ENCODE assay signal across 8 cellular contexts in genomic region chr10:47047577-47048532, GRCh38.
DNase-seq lines count a peak whose midpoint lies in the region; ATAC-seq and TF ChIP-seq lines count a peak whose summit lies in the region.

No MANE protein-coding gene starts in this region.

- WGBS in stomach, 5 donors = 37 to 46% (median 42%) methylated on average over 14 to 15 of the region's 15 CpGs

- TF ChIP-seq CTCF in HFFc6 (IDR thresholded peaks at IDR 0.05) (peak; percentile 99), PC-9 (conservative IDR thresholded peaks at IDR 0.05) (peak; percentile 97), neural progenitor cell (IDR thresholded peaks at IDR 0.05) (peak; percentile 88), stomach (IDR thresholded peaks at IDR 0.05) (peak in 5 of 7 experiments; percentile 52 to 85 (median 70))

- no TSS peak for BruUV-seq in PC-9 (replicated peaks; lab: Mats Ljungman, UMichigan)

- H3K4me1 Mint-ChIP-seq in HFFc6 (ENCODE audit: low read depth) = peaks cover 12% of the 10 kb centered on the region
- H3K4me1 Mint-ChIP-seq in neural progenitor cell = peaks cover 9% of the 10 kb centered on the region

- H3F3A ChIP-seq in PC-9 (ENCODE audit: insufficient read depth, low read depth) (no peaks in the 10 kb centered on the region), neural progenitor cell (ENCODE audit: low read depth) (no peaks in the 10 kb centered on the region)

- intact Hi-C loops in PC-9 (cut with micrococcal nuclease; ENCODE audit: unreplicated experiment) = loop anchor here (1.0 to 10.0 kb wide), 2 partner anchors 117 to 264 kb away; no protein-coding TSS in a partner anchor
- intact Hi-C loops in stomach (cut with DNase I; ENCODE audit: low total_unique reads) = no loop called here

- H3K27me3 ChIP-seq in PC-9 (ENCODE audit: insufficient read depth, low read depth) (no peaks in the 10 kb centered on the region), neural progenitor cell (no peaks in the 10 kb centered on the region), stomach (peaks cover 0 to 3% (median 0%) of the 10 kb centered on the region in 3 donors)

- H3K27ac Mint-ChIP-seq in HFFc6 = no peak overlapping the region
- peak overlapping the region; percentile 60 for H3K27ac Mint-ChIP-seq in neural progenitor cell

- H4K20me1 ChIP-seq in PC-9 (ENCODE audit: insufficient read depth) = no peaks in the 10 kb centered on the region
- H4K20me1 ChIP-seq in neural progenitor cell (ENCODE audit: low read depth) = no peaks in the 10 kb centered on the region

- no peak overlapping the region for H2AFZ ChIP-seq in PC-9
- peak overlapping the region; percentile 76 for H2AFZ ChIP-seq in neural progenitor cell (replicated peaks)

- CTCF ChIA-PET in PC-9 (lab: Charles Lee) = interaction anchor here (0.6 to 2.9 kb wide), 12 partner anchors 12 to 292 kb away, joined by 3 to 31 read pairs (median 3); no protein-coding TSS in a partner anchor

- no peaks in the 10 kb centered on the region for H3K79me2 ChIP-seq in PC-9 (ENCODE audit: low read depth)
- no peaks in the 10 kb centered on the region for H3K79me2 ChIP-seq in neural progenitor cell (ENCODE audit: low read depth)

- no peak overlapping the region for H3K4me3 Mint-ChIP-seq in HFFc6
- H3K4me3 Mint-ChIP-seq in neural progenitor cell = peak overlapping the region; percentile 46

- H3K27me3 Mint-ChIP-seq in HFFc6 (ENCODE audit: insufficient read depth) = peaks cover 24% of the 10 kb centered on the region
- peaks cover 19% of the 10 kb centered on the region for H3K27me3 Mint-ChIP-seq in neural progenitor cell (ENCODE audit: insufficient read depth, low read depth)

- no peaks in the 10 kb centered on the region for H3K9me3 ChIP-seq in PC-9 (ENCODE audit: insufficient read depth, low read depth)
- H3K9me3 ChIP-seq in neural progenitor cell (ENCODE audit: low read depth) = no peaks in the 10 kb centered on the region
- H3K9me3 ChIP-seq in stomach = no peaks in the 10 kb centered on the region

- H3K9me3 Mint-ChIP-seq in HFFc6 (no peaks in the 10 kb centered on the region), neural progenitor cell (no peaks in the 10 kb centered on the region)

- no peaks in the 10 kb centered on the region for H3K36me3 Mint-ChIP-seq in HFFc6 (ENCODE audit: low read depth)
- H3K36me3 Mint-ChIP-seq in neural progenitor cell = no peaks in the 10 kb centered on the region

- no peak for TF ChIP-seq EP300 in stomach (IDR thresholded peaks at IDR 0.05)

- no peak overlapping the region for H3K9ac ChIP-seq in neural progenitor cell

- ATAC-seq in HG02588 (IDR thresholded peaks at IDR 0.05; ENCODE audit: unreplicated experiment) = no peak

- H3K27ac ChIP-seq in PC-9 (no peak overlapping the region), neural progenitor cell (no peak overlapping the region), stomach (no peak overlapping the region)

- H3K4me1 ChIP-seq in PC-9 (replicated peaks; ENCODE audit: insufficient read depth) (no peaks in the 10 kb centered on the region), neural progenitor cell (no peaks in the 10 kb centered on the region), stomach (peaks cover 0 to 7% (median 0%) of the 10 kb centered on the region in 4 donors)

- DNase-seq in DMS114 treated with DMSO at 0.1 percent for 48 hours (lab: John Stamatoyannopoulos, UW; ENCODE audit: unreplicated experiment) = peak; percentile 41
- DNase-seq in HFFc6 = peak; percentile 61
- peak in 1 of 2 experiments; percentile 84 for DNase-seq in PC-9
- DNase-seq in activated T-cell treated with anti-CD3 and anti-CD28 coated beads, Interleukin-2, amount 50 U/mL, for 48 hours = peak; percentile 86
- peak; percentile 58 for DNase-seq in fibroblast of gingiva (ENCODE audit: low read depth)
- peak; percentile 86 for DNase-seq in neural progenitor cell (ENCODE audit: low spot score)
- peak; percentile 74 for DNase-seq in stomach

- no peaks in the 10 kb centered on the region for H3K9me2 ChIP-seq in PC-9 (ENCODE audit: insufficient read depth)

- no peak overlapping the region for H3K4me3 ChIP-seq in PC-9
- no peak overlapping the region for H3K4me3 ChIP-seq in neural progenitor cell
- H3K4me3 ChIP-seq in stomach = no peak overlapping the region

- H3K4me2 ChIP-seq in PC-9 = no peak overlapping the region
- no peak overlapping the region for H3K4me2 ChIP-seq in neural progenitor cell

- no peaks in the 10 kb centered on the region for H3K36me3 ChIP-seq in PC-9 (ENCODE audit: low read depth)
- no peaks in the 10 kb centered on the region for H3K36me3 ChIP-seq in neural progenitor cell
- H3K36me3 ChIP-seq in stomach = no peaks in the 10 kb centered on the region

- TF ChIP-seq POLR2A in stomach (IDR thresholded peaks at IDR 0.05) = no peak

- POLR2A ChIA-PET in PC-9 (lab: Charles Lee; ENCODE audit: unreplicated experiment) = interaction anchor here (0.7 kb wide), 2 partner anchors 361 to 568 kb away, joined by 3 to 5 read pairs; no protein-coding TSS in a partner anchor
